ENCODE assay signal across 24 cellular contexts in the genomic region with DNA sequence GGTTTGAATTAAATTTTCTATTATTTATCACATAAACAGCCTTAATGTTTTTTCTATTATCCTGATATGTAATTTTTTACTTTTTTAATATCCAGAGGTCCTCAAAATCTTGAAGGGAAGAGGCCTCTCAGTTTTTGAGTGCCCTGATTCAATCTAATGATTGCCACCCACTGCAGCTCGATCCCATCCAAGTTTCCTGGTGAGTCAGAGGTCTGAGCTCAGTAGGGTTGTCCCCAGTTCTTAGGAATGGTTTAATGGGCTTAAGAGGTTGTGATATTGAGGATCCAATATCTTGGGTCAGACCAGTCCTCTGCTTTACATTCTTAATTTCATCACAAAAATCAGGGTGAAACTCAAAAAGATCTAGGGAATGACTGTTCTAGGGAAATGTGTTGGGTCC.
"Had no signal": no experiment of that assay in that cellular context is flagged by ENCODE, and none has a peak within 500 bp of the region (broad histone marks: within the 10 kb centered on the region; RNA-seq: fewer than 3 reads in every experiment).

No MANE protein-coding gene starts in this region.

- H3K9me3 ChIP-seq: esophagus muscularis mucosa, gastroesophageal sphincter, neutrophil, psoas muscle, right atrium auricular region, sigmoid colon, stomach had no signal

- H3K4me1 ChIP-seq: psoas muscle had no signal

- DNase-seq: cortex of kidney; dorsolateral prefrontal cortex; effector CD8-positive, alpha-beta T cell; foreskin fibroblast; immature natural killer cell; left colon; left ventricle myocardium superior; mesendoderm; naive thymus-derived CD4-positive, alpha-beta T cell; psoas muscle; sigmoid colon; stimulated activated CD4-positive, alpha-beta T cell treated with anti-CD3 and anti-CD28 coated beads, Interleukin-2, amount 100 ng/mL, for 24 hours; stimulated activated CD4-positive, alpha-beta T cell treated with anti-CD3 and anti-CD28 coated beads, Interleukin-4, amount 100 ng/mL, for 4 hours; stimulated activated naive B cell treated with anti-CD40 and anti-IgM and Interleukin-4, amounts not matched to agents 10 μg/mL and 1 μg/mL and 100 μg/mL, for 72 hours; stomach; trophoblast cell had no signal

- H3K4me3 ChIP-seq: dorsolateral prefrontal cortex, esophagus muscularis mucosa, gastroesophageal sphincter, lung, psoas muscle, right atrium auricular region, sigmoid colon, skin epidermis, stomach had no signal

- ATAC-seq: gastroesophageal sphincter; left colon; left ventricle myocardium superior; naive thymus-derived CD4-positive, alpha-beta T cell; psoas muscle; stimulated activated naive B cell treated with anti-CD40 and anti-IgM and Interleukin-4, amounts not matched to agents 10 μg/mL and 1 μg/mL and 100 μg/mL, for 72 hours had no signal

- FAIRE-seq: keratinocyte, urothelium cell line had no signal

- H3K27ac ChIP-seq: dorsolateral prefrontal cortex, esophagus muscularis mucosa, gastroesophageal sphincter, neutrophil, psoas muscle, right atrium auricular region, sigmoid colon, skin epidermis, stomach had no signal

- H3K27me3 ChIP-seq: dorsolateral prefrontal cortex, esophagus muscularis mucosa, gastroesophageal sphincter, neutrophil, right atrium auricular region, sigmoid colon, stomach had no signal

- H3K36me3 ChIP-seq: esophagus muscularis mucosa, gastroesophageal sphincter, neutrophil, right atrium auricular region, sigmoid colon, stomach had no signal
